Comparison of ENCODE assay signal across 21 cellular contexts in the genomic region with DNA sequence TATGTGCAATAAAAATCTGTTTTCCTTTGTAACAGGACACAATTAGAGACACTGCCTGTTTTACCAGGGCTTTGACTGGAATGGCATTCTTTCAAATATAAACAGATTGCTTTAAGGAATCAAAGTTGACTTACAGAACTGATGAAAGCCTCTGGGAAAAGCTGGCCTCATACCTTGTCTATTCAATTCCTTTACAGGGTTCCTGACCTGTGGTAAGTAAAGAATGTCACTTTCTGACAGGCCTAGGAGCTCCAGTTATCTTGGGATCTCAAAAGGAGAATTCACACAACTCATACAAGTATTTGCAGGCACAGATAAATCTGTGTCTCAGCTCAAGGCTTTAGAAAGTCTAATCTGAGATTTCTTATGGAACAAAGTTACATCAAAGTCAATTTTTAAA.
"Had no signal": no experiment of that assay in that cellular context is flagged by ENCODE, and none has a peak within 500 bp of the region (broad histone marks: within the 10 kb centered on the region; RNA-seq: fewer than 3 reads in every experiment).

No MANE protein-coding gene starts in this region.

- ATAC-seq: activated T-helper 17 cell treated with anti-CD3 and anti-CD28 coated beads, Interleukin-2, amount 50 U/mL, for 72 hours; gastrocnemius medialis; heart left ventricle; mucosa of descending colon; psoas muscle; right cardiac atrium; stimulated activated naive CD8-positive, alpha-beta T cell treated with anti-CD3 and anti-CD28 coated beads, Interleukin-15, Interleukin-2, amounts not matched to agents 100 U/mL and 50 U/mL, for 24 hours; WTC11 had no signal

- H3K9ac ChIP-seq: neural progenitor cell had no signal

- H3K4me3 ChIP-seq: colonic mucosa, gastrocnemius medialis, heart left ventricle, mucosa of descending colon, neural progenitor cell, psoas muscle, tibial nerve had no signal

- H3K27me3 ChIP-seq: colonic mucosa, gastrocnemius medialis, heart left ventricle, neural progenitor cell, tibial nerve had no signal

- DNase-seq: activated CD4-positive, alpha-beta memory T cell treated with anti-CD3 and anti-CD28 coated beads for 36 hours; activated CD4-positive, alpha-beta T cell treated with anti-CD3 and anti-CD28 coated beads for 4 hours; activated naive CD4-positive, alpha-beta T cell; activated naive CD8-positive, alpha-beta T cell treated with anti-CD3 and anti-CD28 coated beads, Interleukin-2, amount 10 ng/mL, durations not matched to agents 7 days and 5 days; activated T-cell treated with anti-CD3 and anti-CD28 coated beads, Interleukin-2, amount 50 U/mL, for 1 hour; aorta; caudate nucleus; colonic mucosa; erythroblast; gastrocnemius medialis; heart left ventricle; mucosa of descending colon; naive B cell; psoas muscle; right cardiac atrium; stimulated activated naive CD8-positive, alpha-beta T cell treated with anti-CD3 and anti-CD28 coated beads, Interleukin-15, Interleukin-2, amounts not matched to agents 100 U/mL and 50 U/mL, for 24 hours; substantia nigra had no signal

- H3K4me2 ChIP-seq: neural progenitor cell had no signal

- H2AFZ ChIP-seq: neural progenitor cell had no signal

- H3K36me3 ChIP-seq: colonic mucosa, gastrocnemius medialis, heart left ventricle, tibial nerve had no signal

- H3K4me1 ChIP-seq: colonic mucosa, gastrocnemius medialis, psoas muscle, tibial nerve had no signal

- H3K27ac ChIP-seq: colonic mucosa, gastrocnemius medialis, heart left ventricle, neural progenitor cell, psoas muscle, tibial nerve had no signal

- H3K9me3 ChIP-seq: colonic mucosa, gastrocnemius medialis, mucosa of descending colon, psoas muscle, tibial nerve had no signal
